In genomic region chr6:133973109-133973971, GRCh38 we compare ENCODE assay signal across 8 cellular contexts. TPM values are rescaled to one million over a fixed set of nuclear protein-coding genes. Genes with fewer than 3 reads are reported as not detected.
DNase-seq lines count a peak whose midpoint lies in the region; ATAC-seq and TF ChIP-seq lines count a peak whose summit lies in the region.

No MANE protein-coding gene starts in this region.

- no peaks in the 10 kb centered on the region for H3K9me3 ChIP-seq in endocrine pancreas (ENCODE audit: control insufficient read depth, low read length)
- no peaks in the 10 kb centered on the region for H3K9me3 ChIP-seq in naive thymus-derived CD4-positive, alpha-beta T cell (ENCODE audit: control insufficient read depth in 2 of 3, low read length in 3 of 3)

- peaks cover 16 to 67% (median 59%) of the 10 kb centered on the region in 7 donors for H3K4me1 Mint-ChIP-seq in naive thymus-derived CD4-positive, alpha-beta T cell
- H3K4me1 Mint-ChIP-seq in activated CD4-positive, alpha-beta memory T cell treated with anti-CD3 and anti-CD28 coated beads, Interleukin-2, amount 10 ng/mL, durations not matched to agents 7 days and 5 days, result peaks cover 13% of the 10 kb centered on the region

- DNase-seq in Daoy (ENCODE audit: low read depth) (peak; percentile 39), LNCaP clone FGC (ENCODE audit: low read depth) (no peak), RPMI7951 (ENCODE audit: low read depth) (peak; percentile 57), GOT3 (lab: John Stamatoyannopoulos, UW) (no peak)
- peak in 7 of 9 donors; percentile 16 to 53 (median 43) for DNase-seq in naive thymus-derived CD4-positive, alpha-beta T cell
- DNase-seq in activated CD4-positive, alpha-beta memory T cell treated with anti-CD3 and anti-CD28 coated beads, Interleukin-2, amount 10 ng/mL, durations not matched to agents 7 days and 5 days, result no peak

- no peaks in the 10 kb centered on the region for H3K9me3 Mint-ChIP-seq in naive thymus-derived CD4-positive, alpha-beta T cell
- H3K9me3 Mint-ChIP-seq in activated CD4-positive, alpha-beta memory T cell treated with anti-CD3 and anti-CD28 coated beads, Interleukin-2, amount 10 ng/mL, durations not matched to agents 7 days and 5 days, result no peaks in the 10 kb centered on the region

- CTCF ChIA-PET in naive thymus-derived CD4-positive, alpha-beta T cell (lab: Charles Lee), result interaction anchor here (0.6 to 2.8 kb wide), 17 partner anchors 8 to 144 kb away, joined by 3 to 38 read pairs (median 6); partner anchors contain the start of genes SLC2A12 and TBPL1
- CTCF ChIA-PET in activated CD4-positive, alpha-beta memory T cell treated with anti-CD3 and anti-CD28 coated beads, Interleukin-2, amount 10 ng/mL, durations not matched to agents 7 days and 5 days (lab: Charles Lee), result interaction anchor here (0.6 to 3.2 kb wide), 26 partner anchors 9 to 671 kb away, joined by 3 to 60 read pairs (median 4); partner anchors contain the start of genes SLC2A12 and TBPL1

- H3K4me3 ChIP-seq in LNCaP clone FGC (ENCODE audit: low read depth, low read length) (no peak overlapping the region), endocrine pancreas (ENCODE audit: control insufficient read depth, insufficient read depth, low read length) (no peak overlapping the region)
- no peak overlapping the region for H3K4me3 ChIP-seq in naive thymus-derived CD4-positive, alpha-beta T cell (ENCODE audit: low read length)

- H3K27ac ChIP-seq in naive thymus-derived CD4-positive, alpha-beta T cell (ENCODE audit: low read depth, low read length), result no peak overlapping the region

- intact Hi-C loops in naive thymus-derived CD4-positive, alpha-beta T cell (cut with micrococcal nuclease), result loop anchor here (1.0 to 5.0 kb wide), 7 partner anchors 10 to 1461 kb away; partner anchors contain the start of genes TBPL1 (in 2 of the 2) and STX7 (in 1 of the 2)

- POLR2A ChIA-PET in naive thymus-derived CD4-positive, alpha-beta T cell (lab: Charles Lee), result interaction anchor here (0.7 to 0.8 kb wide), 2 partner anchors 9 to 20 kb away, joined by 3 read pairs; partner anchors contain the start of gene TBPL1
- POLR2A ChIA-PET in activated CD4-positive, alpha-beta memory T cell treated with anti-CD3 and anti-CD28 coated beads, Interleukin-2, amount 10 ng/mL, durations not matched to agents 7 days and 5 days (lab: Charles Lee), result interaction anchor here (1.3 to 2.4 kb wide), 2 partner anchors 11 to 20 kb away, joined by 3 to 12 read pairs; partner anchors contain the start of gene TBPL1

- H3K36me3 ChIP-seq in endocrine pancreas (ENCODE audit: control insufficient read depth, insufficient read depth, low read length), result no peaks in the 10 kb centered on the region
- H3K36me3 ChIP-seq in naive thymus-derived CD4-positive, alpha-beta T cell (ENCODE audit: control insufficient read depth in 2 of 3, insufficient read depth in 3 of 3, low read length in 3 of 3), result no peaks in the 10 kb centered on the region

- peak overlapping the region; percentile 60 for H3K9ac ChIP-seq in endocrine pancreas (ENCODE audit: control insufficient read depth, insufficient read depth, low read length)

- TF ChIP-seq CTCF in LNCaP clone FGC (IDR thresholded peaks at IDR 0.05; ENCODE audit: control insufficient read depth, extremely low read depth, insufficient read depth), result peak; percentile 56

- no peaks in the 10 kb centered on the region for H3K36me3 Mint-ChIP-seq in naive thymus-derived CD4-positive, alpha-beta T cell
- H3K36me3 Mint-ChIP-seq in activated CD4-positive, alpha-beta memory T cell treated with anti-CD3 and anti-CD28 coated beads, Interleukin-2, amount 10 ng/mL, durations not matched to agents 7 days and 5 days (ENCODE audit: low read depth), result no peaks in the 10 kb centered on the region

- no peaks in the 10 kb centered on the region for H3K27me3 Mint-ChIP-seq in naive thymus-derived CD4-positive, alpha-beta T cell
- no peaks in the 10 kb centered on the region for H3K27me3 Mint-ChIP-seq in activated CD4-positive, alpha-beta memory T cell treated with anti-CD3 and anti-CD28 coated beads, Interleukin-2, amount 10 ng/mL, durations not matched to agents 7 days and 5 days

- H3K4me1 ChIP-seq in endocrine pancreas (ENCODE audit: control insufficient read depth, insufficient read depth, low read length), result peaks cover 28% of the 10 kb centered on the region
- peaks cover 0 to 6% of the 10 kb centered on the region in 2 donors for H3K4me1 ChIP-seq in naive thymus-derived CD4-positive, alpha-beta T cell (ENCODE audit: control insufficient read depth in 2 of 2, insufficient read depth in 2 of 2, low read length in 2 of 2)

- H3K27ac Mint-ChIP-seq in naive thymus-derived CD4-positive, alpha-beta T cell, result peak overlapping the region in 2 of 9 donors; percentile 45 to 79
- H3K27ac Mint-ChIP-seq in activated CD4-positive, alpha-beta memory T cell treated with anti-CD3 and anti-CD28 coated beads, Interleukin-2, amount 10 ng/mL, durations not matched to agents 7 days and 5 days, result no peak overlapping the region

- peak; percentile 61 for ATAC-seq in GM21529 (IDR thresholded peaks at IDR 0.05; ENCODE audit: unreplicated experiment)
- peak; percentile 79 for ATAC-seq in naive thymus-derived CD4-positive, alpha-beta T cell

- no peak overlapping the region for H3K4me3 Mint-ChIP-seq in naive thymus-derived CD4-positive, alpha-beta T cell
- no peak overlapping the region for H3K4me3 Mint-ChIP-seq in activated CD4-positive, alpha-beta memory T cell treated with anti-CD3 and anti-CD28 coated beads, Interleukin-2, amount 10 ng/mL, durations not matched to agents 7 days and 5 days

- no peaks in the 10 kb centered on the region for H3K27me3 ChIP-seq in endocrine pancreas (ENCODE audit: control insufficient read depth, insufficient read depth, low read length)
- H3K27me3 ChIP-seq in naive thymus-derived CD4-positive, alpha-beta T cell (ENCODE audit: control insufficient read depth in 2 of 2, insufficient read depth in 2 of 2, low read length in 2 of 2), result no peaks in the 10 kb centered on the region

RNA-seq across cellular contexts. Expression of gene TBPL1, which starts 20.3 kb away (rescaled TPM):
- 69.7 and 70.2 TPM in 2 replicates for total RNA-seq in Daoy (2014; rRNA removed; shearing (Covaris generic))
- 39.5 and 54.7 TPM in 2 replicates for total RNA-seq in RPMI7951 (2014; rRNA removed; shearing (Covaris generic))
- total RNA-seq in naive thymus-derived CD4-positive, alpha-beta T cell, result 10 to 100 TPM; 21.0 to 34.7 (median 25.4) TPM
- 10 to 100 TPM; 48.5 to 51.2 TPM for polyA plus RNA-seq in naive thymus-derived CD4-positive, alpha-beta T cell
- 10 to 100 TPM; 33.5 to 35.5 TPM for total RNA-seq in activated CD4-positive, alpha-beta memory T cell treated with anti-CD3 and anti-CD28 coated beads, Interleukin-2, amount 10 ng/mL, durations not matched to agents 7 days and 5 days

Comparison
In these comparisons a context has a peak if more than half of its experiments do, and no peak if none do; other contexts are left out.
1. DNase-seq: peak in Daoy (single experiment), RPMI7951 (single experiment) and naive thymus-derived CD4-positive, alpha-beta T cell (7 of 9); none in LNCaP clone FGC (single experiment), GOT3 (single experiment) and activated CD4-positive, alpha-beta memory T cell treated with anti-CD3 and anti-CD28 coated beads, Interleukin-2, amount 10 ng/mL, durations not matched to agents 7 days and 5 days (single experiment).